In the genomic region with DNA sequence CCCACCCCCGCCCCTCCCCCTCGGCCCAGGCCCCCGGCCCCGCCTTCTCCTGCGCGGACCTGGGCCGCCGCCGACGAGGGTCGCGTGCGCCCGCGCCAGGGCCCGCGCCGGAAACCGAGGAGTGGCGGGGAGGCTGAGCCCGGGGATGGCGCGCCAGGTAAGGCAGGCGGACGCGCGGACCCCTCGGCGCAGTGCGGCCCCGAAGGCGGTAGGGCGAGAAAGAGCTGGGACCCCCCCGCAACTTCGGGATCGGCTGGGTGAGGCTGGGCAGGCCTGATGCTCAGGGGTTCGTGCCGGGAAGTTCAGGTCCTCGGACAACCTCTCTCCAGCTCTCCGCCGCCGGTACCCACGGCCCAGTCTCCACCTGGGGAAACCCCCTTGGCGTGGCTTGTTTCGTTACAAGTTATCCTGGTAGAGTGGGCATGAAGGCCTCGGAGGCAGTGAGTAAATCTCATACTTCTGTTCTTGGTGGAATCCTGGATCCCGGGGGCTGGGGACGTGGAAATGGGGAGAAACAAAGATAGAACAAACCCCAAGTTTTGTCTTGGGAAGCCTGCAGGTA, we compare ENCODE assay signal across 7 cellular contexts. TPM values are rescaled to one million over a fixed set of nuclear protein-coding genes. Genes with fewer than 3 reads are reported as not detected.
DNase-seq lines count a peak whose midpoint lies in the region; ATAC-seq and TF ChIP-seq lines count a peak whose summit lies in the region.

No MANE protein-coding gene starts in this region.

- TF ChIP-seq POLR2A in gastrocnemius medialis (IDR thresholded peaks at IDR 0.05): no peak

- peak overlapping the region; percentile 84 for H3K4me3 Mint-ChIP-seq in activated CD4-positive, alpha-beta memory T cell treated with anti-CD3 and anti-CD28 coated beads for 36 hours

- no peaks in the 10 kb centered on the region for H3K27me3 ChIP-seq in gastrocnemius medialis

- H3K4me3 ChIP-seq in gastrocnemius medialis: peak overlapping the region; percentile 49 to 86 (median 74)

- no peaks in the 10 kb centered on the region for H3K27me3 Mint-ChIP-seq in activated CD4-positive, alpha-beta memory T cell treated with anti-CD3 and anti-CD28 coated beads for 36 hours

- peaks cover 23 to 29% of the 10 kb centered on the region in 2 donors for H3K4me1 ChIP-seq in gastrocnemius medialis

- H3K36me3 Mint-ChIP-seq in activated CD4-positive, alpha-beta memory T cell treated with anti-CD3 and anti-CD28 coated beads for 36 hours: peaks cover 6% of the 10 kb centered on the region

- POLR2A ChIA-PET in activated CD4-positive, alpha-beta memory T cell treated with anti-CD3 and anti-CD28 coated beads for 36 hours (lab: Charles Lee): no interaction called here

- peak; percentile 26 for ATAC-seq in GM19438 (IDR thresholded peaks at IDR 0.05; ENCODE audit: low read depth, unreplicated experiment)
- ATAC-seq in HG03159 (IDR thresholded peaks at IDR 0.05; ENCODE audit: unreplicated experiment): peak; percentile 31
- peak; percentile 24 to 25 for ATAC-seq in gastrocnemius medialis

- no peaks in the 10 kb centered on the region for H3K36me3 ChIP-seq in gastrocnemius medialis

- CTCF ChIA-PET in activated CD4-positive, alpha-beta memory T cell treated with anti-CD3 and anti-CD28 coated beads for 36 hours (lab: Charles Lee): interaction anchor here (1.1 kb wide), 1 partner anchor 91 kb away, joined by 4 read pairs; no protein-coding TSS in a partner anchor

- H3K4me1 Mint-ChIP-seq in activated CD4-positive, alpha-beta memory T cell treated with anti-CD3 and anti-CD28 coated beads for 36 hours (ENCODE audit: low read depth): peaks cover 19% of the 10 kb centered on the region

- peak; percentile 50 for DNase-seq in activated CD4-positive, alpha-beta memory T cell treated with anti-CD3 and anti-CD28 coated beads for 36 hours
- peak; percentile 38 for DNase-seq in globus pallidus (ENCODE audit: low spot score)
- DNase-seq in gastrocnemius medialis: no peak
- no peak for DNase-seq in SK-N-DZ (ENCODE audit: low spot score)
- no peak for DNase-seq in NCI-H1417 treated with DMSO at 0.1 percent for 48 hours (lab: John Stamatoyannopoulos, UW)

- in situ Hi-C loops in gastrocnemius medialis (cut with MboI; ENCODE audit: low sequenced_read_pairs in 4 of 4): no loop called here

- peak overlapping the region; percentile 65 to 78 (median 76) for H3K27ac ChIP-seq in gastrocnemius medialis

- intact Hi-C loops in activated CD4-positive, alpha-beta memory T cell treated with anti-CD3 and anti-CD28 coated beads for 36 hours (cut with micrococcal nuclease): loop anchor here (1.0 to 2.0 kb wide), 5 partner anchors 25 to 159 kb away; partner anchors contain the start of gene ZNF862
- intact Hi-C loops in gastrocnemius medialis (cut with DNase I; ENCODE audit: low total_unique reads): loop anchor here (1.0 to 10.0 kb wide), 6 partner anchors 53 to 830 kb away; partner anchors contain the start of genes ATP6V0E2, EZH2 and ZNF862

- H3K9me3 Mint-ChIP-seq in activated CD4-positive, alpha-beta memory T cell treated with anti-CD3 and anti-CD28 coated beads for 36 hours: peaks cover 20% of the 10 kb centered on the region

- peak overlapping the region; percentile 60 for H3K27ac Mint-ChIP-seq in activated CD4-positive, alpha-beta memory T cell treated with anti-CD3 and anti-CD28 coated beads for 36 hours

- peaks cover 0 to 14% (median 0%) of the 10 kb centered on the region in 3 donors for H3K9me3 ChIP-seq in gastrocnemius medialis

- TF ChIP-seq CTCF in gastrocnemius medialis (IDR thresholded peaks at IDR 0.05 in 4 of 5, conservative IDR thresholded peaks at IDR 0.05 in 1 of 5): no peak

RNA-seq across cellular contexts. Expression of gene ZNF467, which starts 58.4 kb away (rescaled TPM):
- total RNA-seq in activated CD4-positive, alpha-beta memory T cell treated with anti-CD3 and anti-CD28 coated beads for 36 hours: under 1 TPM; 0.41 to 0.45 TPM
- 1 to 10 TPM in 2 of 4 donors, under 1 TPM in 2; 0.15 to 1.8 (median 0.95) TPM for total RNA-seq in gastrocnemius medialis
- 1.1 and 1.6 TPM in 2 replicates for polyA plus RNA-seq in SK-N-DZ (2014; cell fraction: cytosol; rRNA removed)
- polyA plus RNA-seq in SK-N-DZ (2014; cell fraction: nucleus; rRNA removed): 2.3 and 3.0 TPM in 2 replicates

Comparison
In these comparisons a context has a peak if more than half of its experiments do, and no peak if none do; other contexts are left out.
1. DNase-seq: peak in activated CD4-positive, alpha-beta memory T cell treated with anti-CD3 and anti-CD28 coated beads for 36 hours (single experiment) and globus pallidus (single experiment); none in gastrocnemius medialis (0 of 2), SK-N-DZ (single experiment) and NCI-H1417 treated with DMSO at 0.1 percent for 48 hours (single experiment).
2. Peak in every context shown above with its lines, with median percentiles within 50 percentile points of each other: ATAC-seq.